Comparison of ENCODE assay signal across 1 cellular context in genomic region chr13:33542309-33543088, GRCh38.
TF ChIP-seq lines count a peak whose summit lies in the region.

No MANE protein-coding gene starts in this region.

TF ChIP-seq in HEK293, 187 proteins besides CTCF, POLR2A, EP300 and RAD21 (continued from another document):
- TF ChIP-seq SETDB1 (IDR thresholded peaks at IDR 0.05; ENCODE audit: insufficient read length, low read length) (no peak), ZBTB8A (tag by site-specific recombination; IDR thresholded peaks at IDR 0.05) (peak; percentile 91), ZNF692 (tag by site-specific recombination; IDR thresholded peaks at IDR 0.05) (peak; percentile 79), MZF1 (tag by site-specific recombination; IDR thresholded peaks at IDR 0.05; ENCODE audit: borderline replicate concordance) (no peak), ZNF449 (tag by site-specific recombination; IDR thresholded peaks at IDR 0.05) (peak; percentile 42; the same call in 1 of the 2 replicates), ATF2 (tag by site-specific recombination; IDR thresholded peaks at IDR 0.05; ENCODE audit: low read depth) (no peak), ZNF830 (tag by site-specific recombination; IDR thresholded peaks at IDR 0.05; ENCODE audit: low read depth) (no peak), MYNN (tag by site-specific recombination; IDR thresholded peaks at IDR 0.05; ENCODE audit: borderline replicate concordance) (no peak; the same call in 1 of the 2 replicates), ZNF600 (tag by site-specific recombination; IDR thresholded peaks at IDR 0.05) (no peak; the same call in 1 of the 2 replicates), ZNF48 (tag by site-specific recombination; IDR thresholded peaks at IDR 0.05) (no peak), ZNF366 (tag by site-specific recombination; conservative IDR thresholded peaks at IDR 0.05) (peak; percentile 78), ZNF426 (tag by site-specific recombination; IDR thresholded peaks at IDR 0.05) (no peak), SALL2 (tag by site-specific recombination; IDR thresholded peaks at IDR 0.05; ENCODE audit: borderline replicate concordance) (no peak), ZNF510 (tag by site-specific recombination; IDR thresholded peaks at IDR 0.05; ENCODE audit: insufficient replicate concordance) (no peak), OSR2 (tag by site-specific recombination; IDR thresholded peaks at IDR 0.05) (peak; percentile 50; the same call in 1 of the 2 replicates), ZNF211 (tag by site-specific recombination; IDR thresholded peaks at IDR 0.05; ENCODE audit: low read depth) (no peak), ZNF416 (tag by site-specific recombination; IDR thresholded peaks at IDR 0.05) (no peak), HOXD13 (CRISPR knock-in tag; IDR thresholded peaks at IDR 0.05; ENCODE audit: borderline replicate concordance) (no peak), SP3 (tag by site-specific recombination; IDR thresholded peaks at IDR 0.05) (peak; percentile 95), SP2 (tag by site-specific recombination; IDR thresholded peaks at IDR 0.05) (peak; percentile 93), ZNF645 (tag by site-specific recombination; IDR thresholded peaks at IDR 0.05) (no peak), SP7 (tag by site-specific recombination; IDR thresholded peaks at IDR 0.05) (peak; percentile 86), ZNF114 (tag by site-specific recombination; IDR thresholded peaks at IDR 0.05) (no peak), ZNF266 (tag by site-specific recombination; IDR thresholded peaks at IDR 0.05; ENCODE audit: low read depth) (no peak), ZNF335 (tag by site-specific recombination; conservative IDR thresholded peaks at IDR 0.05) (no peak; the same call in 1 of the 2 replicates), RBAK (tag by site-specific recombination; IDR thresholded peaks at IDR 0.05) (no peak), ZNF223 (tag by site-specific recombination; IDR thresholded peaks at IDR 0.05) (no peak), EGR2 (tag by site-specific recombination; IDR thresholded peaks at IDR 0.05; ENCODE audit: low read depth) (peak; percentile 84), ZNF701 (tag by site-specific recombination; IDR thresholded peaks at IDR 0.05) (no peak), ZNF184 (tag by site-specific recombination; IDR thresholded peaks at IDR 0.05) (no peak), ZSCAN23 (tag by site-specific recombination; IDR thresholded peaks at IDR 0.05) (0 out of 2 replicates have a peak, but pooled peaks have one; percentile 60), ZBTB44 (tag by site-specific recombination; IDR thresholded peaks at IDR 0.05) (peak; percentile 74), IKZF3 (tag by site-specific recombination; IDR thresholded peaks at IDR 0.05) (peak; percentile 99), ZNF350 (tag by site-specific recombination; IDR thresholded peaks at IDR 0.05) (no peak), ZNF837 (tag by site-specific recombination; IDR thresholded peaks at IDR 0.05) (no peak), ZNF398 (tag by site-specific recombination; IDR thresholded peaks at IDR 0.05) (peak; percentile 62), ZNF121 (tag by site-specific recombination; IDR thresholded peaks at IDR 0.05) (no peak), ZNF843 (tag by site-specific recombination; IDR thresholded peaks at IDR 0.05) (peak; percentile 81), GLIS1 (tag by site-specific recombination; IDR thresholded peaks at IDR 0.05) (peak; percentile 97), ZNF10 (tag by site-specific recombination; IDR thresholded peaks at IDR 0.05) (peak; percentile 64)
- TF ChIP-seq, protein P1, sequence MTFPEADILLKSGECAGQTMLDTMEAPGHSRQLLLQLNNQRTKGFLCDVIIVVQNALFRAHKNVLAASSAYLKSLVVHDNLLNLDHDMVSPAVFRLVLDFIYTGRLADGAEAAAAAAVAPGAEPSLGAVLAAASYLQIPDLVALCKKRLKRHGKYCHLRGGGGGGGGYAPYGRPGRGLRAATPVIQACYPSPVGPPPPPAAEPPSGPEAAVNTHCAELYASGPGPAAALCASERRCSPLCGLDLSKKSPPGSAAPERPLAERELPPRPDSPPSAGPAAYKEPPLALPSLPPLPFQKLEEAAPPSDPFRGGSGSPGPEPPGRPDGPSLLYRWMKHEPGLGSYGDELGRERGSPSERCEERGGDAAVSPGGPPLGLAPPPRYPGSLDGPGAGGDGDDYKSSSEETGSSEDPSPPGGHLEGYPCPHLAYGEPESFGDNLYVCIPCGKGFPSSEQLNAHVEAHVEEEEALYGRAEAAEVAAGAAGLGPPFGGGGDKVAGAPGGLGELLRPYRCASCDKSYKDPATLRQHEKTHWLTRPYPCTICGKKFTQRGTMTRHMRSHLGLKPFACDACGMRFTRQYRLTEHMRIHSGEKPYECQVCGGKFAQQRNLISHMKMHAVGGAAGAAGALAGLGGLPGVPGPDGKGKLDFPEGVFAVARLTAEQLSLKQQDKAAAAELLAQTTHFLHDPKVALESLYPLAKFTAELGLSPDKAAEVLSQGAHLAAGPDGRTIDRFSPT (tag by site-specific recombination; IDR thresholded peaks at IDR 0.05): peak; percentile 99
- TF ChIP-seq, protein P2, sequence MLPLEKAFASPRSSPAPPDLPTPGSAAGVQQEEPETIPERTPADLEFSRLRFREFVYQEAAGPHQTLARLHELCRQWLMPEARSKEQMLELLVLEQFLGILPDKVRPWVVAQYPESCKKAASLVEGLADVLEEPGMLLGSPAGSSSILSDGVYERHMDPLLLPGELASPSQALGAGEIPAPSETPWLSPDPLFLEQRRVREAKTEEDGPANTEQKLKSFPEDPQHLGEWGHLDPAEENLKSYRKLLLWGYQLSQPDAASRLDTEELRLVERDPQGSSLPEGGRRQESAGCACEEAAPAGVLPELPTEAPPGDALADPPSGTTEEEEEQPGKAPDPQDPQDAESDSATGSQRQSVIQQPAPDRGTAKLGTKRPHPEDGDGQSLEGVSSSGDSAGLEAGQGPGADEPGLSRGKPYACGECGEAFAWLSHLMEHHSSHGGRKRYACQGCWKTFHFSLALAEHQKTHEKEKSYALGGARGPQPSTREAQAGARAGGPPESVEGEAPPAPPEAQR (tag by site-specific recombination; IDR thresholded peaks at IDR 0.05): no peak; the same call in 1 of the 2 replicates
- TF ChIP-seq, protein P3, sequence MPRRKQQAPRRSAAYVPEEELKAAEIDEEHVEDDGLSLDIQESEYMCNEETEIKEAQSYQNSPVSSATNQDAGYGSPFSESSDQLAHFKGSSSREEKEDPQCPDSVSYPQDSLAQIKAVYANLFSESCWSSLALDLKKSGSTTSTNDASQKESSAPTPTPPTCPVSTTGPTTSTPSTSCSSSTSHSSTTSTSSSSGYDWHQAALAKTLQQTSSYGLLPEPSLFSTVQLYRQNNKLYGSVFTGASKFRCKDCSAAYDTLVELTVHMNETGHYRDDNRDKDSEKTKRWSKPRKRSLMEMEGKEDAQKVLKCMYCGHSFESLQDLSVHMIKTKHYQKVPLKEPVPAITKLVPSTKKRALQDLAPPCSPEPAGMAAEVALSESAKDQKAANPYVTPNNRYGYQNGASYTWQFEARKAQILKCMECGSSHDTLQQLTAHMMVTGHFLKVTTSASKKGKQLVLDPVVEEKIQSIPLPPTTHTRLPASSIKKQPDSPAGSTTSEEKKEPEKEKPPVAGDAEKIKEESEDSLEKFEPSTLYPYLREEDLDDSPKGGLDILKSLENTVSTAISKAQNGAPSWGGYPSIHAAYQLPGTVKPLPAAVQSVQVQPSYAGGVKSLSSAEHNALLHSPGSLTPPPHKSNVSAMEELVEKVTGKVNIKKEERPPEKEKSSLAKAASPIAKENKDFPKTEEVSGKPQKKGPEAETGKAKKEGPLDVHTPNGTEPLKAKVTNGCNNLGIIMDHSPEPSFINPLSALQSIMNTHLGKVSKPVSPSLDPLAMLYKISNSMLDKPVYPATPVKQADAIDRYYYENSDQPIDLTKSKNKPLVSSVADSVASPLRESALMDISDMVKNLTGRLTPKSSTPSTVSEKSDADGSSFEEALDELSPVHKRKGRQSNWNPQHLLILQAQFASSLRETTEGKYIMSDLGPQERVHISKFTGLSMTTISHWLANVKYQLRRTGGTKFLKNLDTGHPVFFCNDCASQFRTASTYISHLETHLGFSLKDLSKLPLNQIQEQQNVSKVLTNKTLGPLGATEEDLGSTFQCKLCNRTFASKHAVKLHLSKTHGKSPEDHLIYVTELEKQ (tag by site-specific recombination; IDR thresholded peaks at IDR 0.05; ENCODE audit: borderline replicate concordance): peak; percentile 69; the same call in 1 of the 2 replicates
